12 cellular contexts compared by ENCODE assay signal in the genomic region with DNA sequence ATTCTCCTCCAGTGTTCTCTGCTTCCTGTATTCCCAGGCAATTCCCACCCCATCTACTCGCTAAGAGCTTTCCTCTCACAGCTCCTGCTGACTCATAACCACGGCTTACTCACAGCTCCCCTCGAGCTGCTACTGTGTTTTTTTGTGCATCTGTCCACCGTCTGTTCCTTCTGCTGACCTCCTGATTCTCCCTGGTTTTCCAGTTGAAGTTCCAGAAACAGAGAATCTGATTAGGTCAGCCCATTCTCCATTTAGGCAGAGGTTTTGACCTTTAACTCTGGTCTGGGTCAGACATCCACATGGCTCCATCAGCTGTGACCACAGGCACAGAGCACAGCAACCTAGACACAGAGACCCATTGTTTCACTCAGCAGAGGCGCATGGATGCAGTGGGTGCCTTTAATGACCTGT. TPM values are rescaled to one million over a fixed set of nuclear protein-coding genes. Genes with fewer than 3 reads are reported as not detected.
A peak's percentile ranks its signal among the peaks of the same experiment; 100 is the strongest.
DNase-seq lines count a peak whose midpoint lies in the region; ATAC-seq and TF ChIP-seq lines count a peak whose summit lies in the region.
"Had no signal": no experiment of that assay in that cellular context is flagged by ENCODE, and none has a peak within 500 bp of the region (broad histone marks: within the 10 kb centered on the region; RNA-seq: fewer than 3 reads in every experiment).

No MANE protein-coding gene starts in this region.

- peak; percentile 88 for ATAC-seq in HCT116
- ATAC-seq in HG02588 (IDR thresholded peaks at IDR 0.05; ENCODE audit: unreplicated experiment) = no peak
- ATAC-seq in upper lobe of right lung = no peak

- 0 out of 2 replicates have a peak, but pooled peaks have one; percentile 3 for TF ChIP-seq RAD21 in HCT116 (IDR thresholded peaks at IDR 0.05; ENCODE audit: low read depth)

- TF ChIP-seq POLR2A in HCT116 (IDR thresholded peaks at IDR 0.05; ENCODE audit: borderline replicate concordance, extremely low read depth, insufficient read depth, insufficient read length) = no peak

- peak overlapping the region; percentile 65 for H3K4me2 ChIP-seq in HCT116 (ENCODE audit: low read length)

- DNase-seq in 8988T (peak; percentile 57), HCT116 (ENCODE audit: low read depth, low spot score) (peak; percentile 69), SW480 (ENCODE audit: low spot score) (peak; percentile 67), foreskin melanocyte (peak; percentile 94), NCI-H748 treated with DMSO at 0.1 percent for 48 hours (lab: John Stamatoyannopoulos, UW) (no peak), upper lobe of right lung (no peak)
- DNase-seq in stimulated activated CD4-positive, alpha-beta T cell treated with anti-CD3 and anti-CD28 coated beads, Interleukin-1b, Interleukin-23, amount 100 ng/mL, for 48 hours = no peak
- DNase-seq: activated naive CD4-positive, alpha-beta T cell treated with Interleukin-2 at 50 U/mL for 16 hours; CD4-positive, CD25-positive, alpha-beta regulatory T cell; NCI-H1930 had no signal

- H3K36me3 ChIP-seq in HCT116 (ENCODE audit: control insufficient read depth in 1 of 2, insufficient read depth in 2 of 2, low read length in 2 of 2) (no peaks in the 10 kb centered on the region), upper lobe of right lung (no peaks in the 10 kb centered on the region)
- H3K36me3 ChIP-seq: neutrophil had no signal

- H3K9ac ChIP-seq in HCT116 (ENCODE audit: low read length) = peak overlapping the region; percentile 19

- H3K27me3 ChIP-seq in HCT116 (ENCODE audit: insufficient read depth, low read length) = no peaks in the 10 kb centered on the region
- H3K27me3 ChIP-seq in upper lobe of right lung = no peaks in the 10 kb centered on the region

- H3K4me1 ChIP-seq in HCT116 (ENCODE audit: control insufficient read depth in 1 of 2, insufficient read depth in 2 of 2, low read length in 2 of 2) (peaks cover 12 to 28% of the 10 kb centered on the region in 2 experiments; a peak in 3 of 4 replicates), upper lobe of right lung (peaks cover 5% of the 10 kb centered on the region)

- POLR2A ChIA-PET in HCT116 (lab: Charles Lee) = no interaction called here

- RAD21 ChIA-PET in HCT116 (lab: Charles Lee; ENCODE audit: low non-redundant PET in 1 of 2, low total read pairs in 2 of 2, uncharacterized antibody in 2 of 2, unreplicated experiment in 2 of 2) = no interaction called here

- peak overlapping the region; percentile 51 for H2AFZ ChIP-seq in HCT116 (ENCODE audit: low read depth, low read length, poor library complexity, severe bottlenecking)

- H3K4me3 ChIP-seq in HCT116 (replicated peaks in 1 of 2; ENCODE audit: low read depth in 1 of 2, low read length in 2 of 2) (peak overlapping the region in 1 of 2 experiments; percentile 17; a peak in 1 of 4 replicates), upper lobe of right lung (no peak overlapping the region)

- intact Hi-C loops in HCT116 (cut with micrococcal nuclease) (no loop called here), upper lobe of right lung (cut with DNase I) (no loop called here)

- TF ChIP-seq CTCF in HCT116 (IDR thresholded peaks at IDR 0.05 in 2 of 3, conservative IDR thresholded peaks at IDR 0.05 in 1 of 3; ENCODE audit: borderline replicate concordance in 1 of 3, insufficient read depth in 1 of 3, low read depth in 2 of 3, low read length in 2 of 3) (no peak), upper lobe of right lung (IDR thresholded peaks at IDR 0.05) (no peak)

- H4K20me1 ChIP-seq in HCT116 (ENCODE audit: insufficient read depth) = no peaks in the 10 kb centered on the region

- no peaks in the 10 kb centered on the region for H3K79me2 ChIP-seq in HCT116 (ENCODE audit: insufficient read depth, low read length)

- H3K27ac ChIP-seq in HCT116 (ENCODE audit: low read depth, low read length) (peak overlapping the region; percentile 3; the same call in 1 of the 2 replicates), upper lobe of right lung (no peak overlapping the region)
- H3K27ac ChIP-seq: neutrophil had no signal

- no peaks in the 10 kb centered on the region for H3K9me2 ChIP-seq in HCT116 (ENCODE audit: insufficient read depth)

- no peaks in the 10 kb centered on the region for H3K9me3 ChIP-seq in HCT116 (ENCODE audit: control insufficient read depth in 1 of 2, insufficient read depth in 1 of 2, low read depth in 1 of 2, low read length in 2 of 2)
- no peaks in the 10 kb centered on the region for H3K9me3 ChIP-seq in upper lobe of right lung
- H3K9me3 ChIP-seq: neutrophil had no signal

- BruUV-seq in HCT116 (replicated peaks; lab: Mats Ljungman, UMichigan) = no TSS peak

- CTCF ChIA-PET in HCT116 (lab: Charles Lee) = interaction anchor here (1.1 to 1.2 kb wide), 2 partner anchors 43 to 50 kb away, joined by 3 read pairs; no protein-coding TSS in a partner anchor

TF ChIP-seq in HCT116, 20 proteins besides CTCF, POLR2A, EP300 and RAD21:
- TF ChIP-seq EZH2 (IDR thresholded peaks at IDR 0.05) (no peak), POLR2AphosphoS5 (IDR thresholded peaks at IDR 0.05; ENCODE audit: low read depth, low read length) (0 out of 2 replicates have a peak, but pooled peaks have one; percentile 34), FOSL1 (IDR thresholded peaks at IDR 0.05; ENCODE audit: low read depth) (peak; percentile 83), CBX3 (IDR thresholded peaks at IDR 0.05; ENCODE audit: low read depth) (peak; percentile 78; the same call in 1 of the 2 replicates), SP1 (IDR thresholded peaks at IDR 0.05; ENCODE audit: low read depth) (peak; percentile 55; the same call in 1 of the 2 replicates), JUND (IDR thresholded peaks at IDR 0.05) (peak; percentile 74), SRF (IDR thresholded peaks at IDR 0.05; ENCODE audit: low read depth) (no peak), SIN3A (IDR thresholded peaks at IDR 0.05; ENCODE audit: low read depth) (no peak), YY1 (IDR thresholded peaks at IDR 0.05; ENCODE audit: extremely low read depth, insufficient replicate concordance, low read depth, low read length) (no peak), EGR1 (IDR thresholded peaks at IDR 0.05; ENCODE audit: low read depth) (no peak), ZFX (IDR thresholded peaks at IDR 0.05) (no peak)
- TF ChIP-seq, protein P1, sequence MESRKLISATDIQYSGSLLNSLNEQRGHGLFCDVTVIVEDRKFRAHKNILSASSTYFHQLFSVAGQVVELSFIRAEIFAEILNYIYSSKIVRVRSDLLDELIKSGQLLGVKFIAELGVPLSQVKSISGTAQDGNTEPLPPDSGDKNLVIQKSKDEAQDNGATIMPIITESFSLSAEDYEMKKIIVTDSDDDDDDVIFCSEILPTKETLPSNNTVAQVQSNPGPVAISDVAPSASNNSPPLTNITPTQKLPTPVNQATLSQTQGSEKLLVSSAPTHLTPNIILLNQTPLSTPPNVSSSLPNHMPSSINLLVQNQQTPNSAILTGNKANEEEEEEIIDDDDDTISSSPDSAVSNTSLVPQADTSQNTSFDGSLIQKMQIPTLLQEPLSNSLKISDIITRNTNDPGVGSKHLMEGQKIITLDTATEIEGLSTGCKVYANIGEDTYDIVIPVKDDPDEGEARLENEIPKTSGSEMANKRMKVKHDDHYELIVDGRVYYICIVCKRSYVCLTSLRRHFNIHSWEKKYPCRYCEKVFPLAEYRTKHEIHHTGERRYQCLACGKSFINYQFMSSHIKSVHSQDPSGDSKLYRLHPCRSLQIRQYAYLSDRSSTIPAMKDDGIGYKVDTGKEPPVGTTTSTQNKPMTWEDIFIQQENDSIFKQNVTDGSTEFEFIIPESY (IDR thresholded peaks at IDR 0.05; ENCODE audit: extremely low read depth, insufficient replicate concordance, low read length) = no peak
- TF ChIP-seq, protein P2, sequence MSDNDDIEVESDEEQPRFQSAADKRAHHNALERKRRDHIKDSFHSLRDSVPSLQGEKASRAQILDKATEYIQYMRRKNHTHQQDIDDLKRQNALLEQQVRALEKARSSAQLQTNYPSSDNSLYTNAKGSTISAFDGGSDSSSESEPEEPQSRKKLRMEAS (IDR thresholded peaks at IDR 0.05) = peak; percentile 60

RNA-seq across cellular contexts. Expression of a gene that starts 5.5 kb away (rescaled TPM):
- total RNA-seq in HCT116 (2021; ENCODE audit: unreplicated experiment) = 36.9 TPM
- 22.4 and 32.0 TPM in 2 replicates for polyA plus RNA-seq in HCT116 (2012)
- 25.2 TPM for total RNA-seq in upper lobe of right lung

RNA-seq across cellular contexts. Expression of a gene that starts 45.7 kb away (rescaled TPM):
- total RNA-seq in HCT116 (2021; ENCODE audit: unreplicated experiment) = 45.0 TPM
- polyA plus RNA-seq in HCT116 (2012) = 45.4 and 56.0 TPM in 2 replicates
- total RNA-seq in upper lobe of right lung = 69.2 TPM

Comparison
In these comparisons a context has a peak if more than half of its experiments do, and no peak if none do; other contexts are left out.
1. DNase-seq: peak in 8988T (single experiment), HCT116 (single experiment), SW480 (single experiment) and foreskin melanocyte (single experiment); none in NCI-H748 treated with DMSO at 0.1 percent for 48 hours (single experiment), stimulated activated CD4-positive, alpha-beta T cell treated with anti-CD3 and anti-CD28 coated beads, Interleukin-1b, Interleukin-23, amount 100 ng/mL, for 48 hours (single experiment) and upper lobe of right lung (single experiment).